8 cellular contexts compared by ENCODE assay signal in the genomic region with DNA sequence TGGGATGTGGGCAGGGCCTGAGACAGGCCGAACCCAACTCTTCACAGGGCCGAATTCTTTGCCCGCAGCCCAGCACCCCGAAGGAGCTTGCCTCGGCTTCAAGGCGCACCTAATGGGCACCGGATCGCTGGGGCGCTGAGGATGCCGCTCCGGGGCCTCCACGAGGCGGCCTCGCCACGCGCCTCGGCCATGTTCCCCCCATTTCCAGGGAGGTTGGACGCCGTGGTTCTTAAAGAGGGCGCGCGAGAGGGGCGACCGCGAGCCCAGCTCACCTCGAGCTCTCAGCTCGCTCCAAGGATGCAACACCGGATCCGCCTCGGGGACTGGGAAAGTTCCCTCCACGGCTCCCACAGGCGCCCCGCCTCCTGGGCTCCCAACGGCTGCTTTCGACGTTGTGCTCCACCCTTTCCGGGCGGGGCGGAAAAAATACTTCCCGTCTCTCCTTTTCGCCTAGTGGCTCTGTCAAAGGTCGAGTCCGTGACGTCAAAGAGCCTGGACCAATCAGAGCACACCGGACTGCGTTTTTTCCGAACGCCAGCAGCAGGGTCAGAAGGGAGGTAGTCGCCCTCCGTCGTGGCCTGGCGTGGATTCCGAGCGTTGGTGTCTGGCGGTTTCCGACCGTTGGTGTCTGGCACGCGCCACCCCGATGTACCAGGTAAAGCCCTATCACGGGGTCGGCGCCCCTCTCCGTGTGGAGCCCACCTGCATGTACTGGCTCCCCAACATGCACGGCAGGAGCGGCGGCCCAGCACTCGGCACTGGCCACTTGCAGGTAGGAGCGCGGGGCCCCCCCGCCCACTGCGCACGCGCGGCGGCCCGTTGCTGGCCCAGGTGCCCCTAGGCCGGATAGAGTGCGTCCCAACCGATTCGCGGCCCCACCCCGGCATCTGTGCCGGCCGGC. TPM values are rescaled to one million over a fixed set of nuclear protein-coding genes. Genes with fewer than 3 reads are reported as not detected.
DNase-seq lines count a peak whose midpoint lies in the region; ATAC-seq, FAIRE-seq and TF ChIP-seq lines count a peak whose summit lies in the region.
"Not testable (repeated sequence)": the region's sequence is repeated elsewhere in the genome, so short reads cannot be mapped to it uniquely, and the experiment has no call there.

No MANE protein-coding gene starts in this region.

- H3K36me3 Mint-ChIP-seq in T-helper 1 cell treated with Interleukin-12 subunit alpha and Interleukin-12 subunit beta and Interleukin-4 antibody, amounts not matched to agents 30 μg/mL and 1 μg/mL, for 36 hours (ENCODE audit: low read depth), result peaks cover 19% of the 10 kb centered on the region

- WGBS in psoas muscle, 3 donors, result 0% methylated on average over 61 to 80 of the region's 85 CpGs

- H3K4me3 ChIP-seq in psoas muscle, result peak overlapping the region; percentile 93

- peak overlapping the region; percentile 98 for H3K27ac Mint-ChIP-seq in T-helper 1 cell treated with Interleukin-12 subunit alpha and Interleukin-12 subunit beta and Interleukin-4 antibody, amounts not matched to agents 30 μg/mL and 1 μg/mL, for 36 hours

- peaks cover 0 to 43% of the 10 kb centered on the region in 2 donors for H3K36me3 ChIP-seq in psoas muscle (ENCODE audit: insufficient read depth in 1 of 2, low read depth in 1 of 2)

- not testable (repeated sequence) for TF ChIP-seq CTCF in psoas muscle (IDR thresholded peaks at IDR 0.05)

- peaks cover 20% of the 10 kb centered on the region for H3K4me1 Mint-ChIP-seq in T-helper 1 cell treated with Interleukin-12 subunit alpha and Interleukin-12 subunit beta and Interleukin-4 antibody, amounts not matched to agents 30 μg/mL and 1 μg/mL, for 36 hours (ENCODE audit: low read depth)

- peak; percentile 93 for TF ChIP-seq POLR2A in GM15510 (IDR thresholded peaks at IDR 0.05; ENCODE audit: borderline replicate concordance, extremely low read depth, insufficient read length)

- not testable (repeated sequence) for H3K27me3 ChIP-seq in psoas muscle (ENCODE audit: insufficient read depth in 3 of 3, low read length in 2 of 3)

- H3K9me3 Mint-ChIP-seq in T-helper 1 cell treated with Interleukin-12 subunit alpha and Interleukin-12 subunit beta and Interleukin-4 antibody, amounts not matched to agents 30 μg/mL and 1 μg/mL, for 36 hours, result not testable (repeated sequence)

- intact Hi-C loops in left ventricle myocardium superior (cut with micrococcal nuclease); psoas muscle (cut with DNase I): not testable (repeated sequence)

- H3K4me3 Mint-ChIP-seq in T-helper 1 cell treated with Interleukin-12 subunit alpha and Interleukin-12 subunit beta and Interleukin-4 antibody, amounts not matched to agents 30 μg/mL and 1 μg/mL, for 36 hours, result peak overlapping the region; percentile 95

- H3K9me3 ChIP-seq in psoas muscle, result not testable (repeated sequence)

- not testable (repeated sequence) for H3K27me3 Mint-ChIP-seq in T-helper 1 cell treated with Interleukin-12 subunit alpha and Interleukin-12 subunit beta and Interleukin-4 antibody, amounts not matched to agents 30 μg/mL and 1 μg/mL, for 36 hours (ENCODE audit: low read depth)

- peak; percentile 83 for ATAC-seq in HG02884 (IDR thresholded peaks at IDR 0.05; ENCODE audit: unreplicated experiment)
- ATAC-seq in left ventricle myocardium superior, result peak; percentile 99
- peak; percentile 99 to 100 (median 99) for ATAC-seq in psoas muscle

- peak; percentile 86 for DNase-seq in NCI-H1694 (lab: John Stamatoyannopoulos, UW)
- DNase-seq in amygdala (lab: John Stamatoyannopoulos, UW), result peak in 55 of 56 donors; percentile 60 to 96 (median 88)
- peak; percentile 95 for DNase-seq in left ventricle myocardium superior
- DNase-seq in psoas muscle, result peak; percentile 94 to 96
- peak; percentile 94 for DNase-seq in urothelium cell line (ENCODE audit: low spot score)

- peaks cover 12% of the 10 kb centered on the region for H3K4me1 ChIP-seq in psoas muscle

- peak overlapping the region; percentile 98 for H3K27ac ChIP-seq in psoas muscle

- not testable (repeated sequence) for FAIRE-seq in urothelium cell line (lab: Jason Lieb, UNC)

RNA-seq across cellular contexts. Expression of a gene that starts 22.1 kb away (rescaled TPM):
- total RNA-seq in left ventricle myocardium superior (10.9 TPM), psoas muscle (10 to 100 TPM; 11.3 to 19.2 (median 13.4) TPM)
- polyA plus RNA-seq in psoas muscle, result 10 to 100 TPM; 11.2 to 17.9 (median 16.4) TPM

RNA-seq across cellular contexts. Expression of a gene that starts 28.3 kb away (rescaled TPM):
- total RNA-seq in left ventricle myocardium superior, result not detected
- total RNA-seq in psoas muscle, result not detected
- polyA plus RNA-seq in psoas muscle, result under 1 TPM in 2 of 3 donors, not detected in 1; 0.09 to 0.19 TPM

RNA-seq across cellular contexts. Expression of a gene that starts 37.5 kb away (rescaled TPM):
- total RNA-seq in left ventricle myocardium superior (3.2 TPM), psoas muscle (1 to 10 TPM; 2.1 to 2.7 (median 2.3) TPM)
- polyA plus RNA-seq in psoas muscle, result 1 to 10 TPM in 2 of 3 donors, under 1 TPM in 1; 0.93 to 2.8 (median 1.6) TPM

Comparison
In these comparisons a context has a peak if more than half of its experiments do, and no peak if none do; other contexts are left out.
1. Peak in every context shown above with its lines: DNase-seq, ATAC-seq, H3K4me3 ChIP-seq and H3K27ac ChIP-seq.